34 cellular contexts compared by ENCODE assay signal in genomic region chr10:125379592-125379991, GRCh38.
"Had no signal": no experiment of that assay in that cellular context is flagged by ENCODE, and none has a peak within 500 bp of the region (broad histone marks: within the 10 kb centered on the region; RNA-seq: fewer than 3 reads in every experiment).

No MANE protein-coding gene starts in this region.

- DNase-seq: Karpas-422, Kasumi-1, MG63, MM.1S, MV-4-11, NCI-H1048, NCI-H1092, NCI-H1092 treated with DMSO at 0.1 percent for 48 hours, NCI-H1105, NCI-H1105 treated with DMSO at 0.1 percent for 48 hours, NCI-H1417, NCI-H1417 treated with DMSO at 0.1 percent for 48 hours, NCI-H1436, NCI-H1436 treated with DMSO at 0.1 percent for 48 hours, NCI-H146, NCI-H1694, NCI-H1694 treated with DMSO at 0.1 percent for 48 hours, NCI-H187, NCI-H187 treated with DMSO at 0.1 percent for 48 hours, NCI-H1930, NCI-H2029, NCI-H2029 treated with DMSO at 0.1 percent for 48 hours, NCI-H2081, NCI-H2081 treated with DMSO at 0.1 percent for 48 hours, NCI-H2107, NCI-H2171, NCI-H2171 treated with DMSO at 0.1 percent for 48 hours, NCI-H2227 treated with DMSO at 0.1 percent for 48 hours, NCI-H226, NCI-H345, NCI-H446, NCI-H446 treated with DMSO at 0.1 percent for 48 hours, NCI-H510A, NCI-H510A treated with DMSO at 0.1 percent for 48 hours had no signal

- H3K27me3 ChIP-seq: MG63 had no signal

- H3K36me3 ChIP-seq: MG63 had no signal

- H3K4me3 ChIP-seq: MG63 had no signal
